Comparison of ENCODE assay signal across 22 cellular contexts in genomic region chr6:106347219-106347618, GRCh38. TPM values are rescaled to one million over a fixed set of nuclear protein-coding genes. Genes with fewer than 3 reads are reported as not detected.
A peak's percentile ranks its signal among the peaks of the same experiment; 100 is the strongest.
DNase-seq lines count a peak whose midpoint lies in the region; FAIRE-seq and TF ChIP-seq lines count a peak whose summit lies in the region.
"Had no signal": no experiment of that assay in that cellular context is flagged by ENCODE, and none has a peak within 500 bp of the region (broad histone marks: within the 10 kb centered on the region; RNA-seq: fewer than 3 reads in every experiment).

No MANE protein-coding gene starts in this region.

- TF ChIP-seq CTCF in adrenal gland (IDR thresholded peaks at IDR 0.05), result no peak

- H3K4me1 ChIP-seq in small intestine (ENCODE audit: control insufficient read depth in 2 of 2, insufficient read depth in 1 of 2, low read depth in 1 of 2, low read length in 1 of 2) (no peaks in the 10 kb centered on the region), adrenal gland (replicated peaks in 1 of 2) (no peaks in the 10 kb centered on the region)

- no peak for FAIRE-seq in small intestine (lab: Jason Lieb, UNC)

- H3K27ac ChIP-seq in small intestine (ENCODE audit: low read depth in 1 of 2, low read length in 1 of 2), result no peak overlapping the region
- no peak overlapping the region for H3K27ac ChIP-seq in adrenal gland
- H3K27ac ChIP-seq: KMS-11 had no signal

- TF ChIP-seq POLR2A in adrenal gland (IDR thresholded peaks at IDR 0.05), result no peak

- intact Hi-C loops in adrenal gland (cut with DNase I), result no loop called here

- H3K9me3 ChIP-seq in small intestine (ENCODE audit: control insufficient read depth, low read depth), result no peaks in the 10 kb centered on the region
- H3K9me3 ChIP-seq in adrenal gland (replicated peaks in 1 of 3), result no peaks in the 10 kb centered on the region

- H3K36me3 ChIP-seq in small intestine (ENCODE audit: control insufficient read depth in 2 of 2, insufficient read depth in 2 of 2, low read length in 2 of 2), result no peaks in the 10 kb centered on the region
- H3K36me3 ChIP-seq in adrenal gland (replicated peaks in 1 of 2), result no peaks in the 10 kb centered on the region

- in situ Hi-C loops in ACHN (cut with HindIII; ENCODE audit: low pct_ligation_motif_present, low pct_unique_long_range_greater_than_20kb, low sequenced_read_pairs) (no loop called here), G401 (cut with HindIII; ENCODE audit: low sequenced_read_pairs) (no loop called here)

- H3K4me3 ChIP-seq in small intestine (ENCODE audit: low read depth in 1 of 2, low read length in 2 of 2) (no peak overlapping the region), adrenal gland (no peak overlapping the region)

- WGBS in small intestine, 3 donors, result 11 to 62% (median 27%) methylated on average over 1 of the region's 1 CpG
- WGBS in adrenal gland, 4 donors, result 56 to 75% (median 72%) methylated on average over 1 of the region's 1 CpG

- H3K27me3 ChIP-seq in small intestine (ENCODE audit: control insufficient read depth in 2 of 2, insufficient read depth in 2 of 2, low read length in 2 of 2), result peaks cover 0 to 2% of the 10 kb centered on the region in 2 donors
- H3K27me3 ChIP-seq in adrenal gland, result no peaks in the 10 kb centered on the region

- DNase-seq in NCI-H510A treated with DMSO at 0.1 percent for 48 hours (lab: John Stamatoyannopoulos, UW) (peak; percentile 19), NCI-H510A (lab: John Stamatoyannopoulos, UW) (no peak), NCI-H1417 treated with DMSO at 0.1 percent for 48 hours (lab: John Stamatoyannopoulos, UW) (peak; percentile 79), NCI-H748 (lab: John Stamatoyannopoulos, UW; ENCODE audit: unreplicated experiment) (peak; percentile 76), small intestine (peak; percentile 30), ACHN (no peak), adrenal gland (no peak), G401 (ENCODE audit: low spot score) (no peak)
- DNase-seq: Calu3; CD8-positive, alpha-beta memory T cell; DMS79; GOT3; HCEC 1CT; IMR-90; NCI-H1930; NCI-H2171; NCI-H345; NCI-H82; OCI-M1; Right ventricle myocardium superior; T1000 had no signal

RNA-seq across cellular contexts. Expression of gene CRYBG1, which starts 13.3 kb away (rescaled TPM):
- polyA plus RNA-seq in small intestine (10 to 100 TPM; 13.2 to 30.0 (median 17.2) TPM), adrenal gland (1 to 10 TPM; 1.0 to 1.7 (median 1.3) TPM)
- 1 to 10 TPM; 1.9 to 5.1 (median 3.6) TPM for total RNA-seq in adrenal gland
- not detected in 2 replicates for total RNA-seq in G401 (2014; rRNA removed; shearing (Covaris generic))

RNA-seq across cellular contexts. Expression of gene ATG5, which starts 21.7 kb away (rescaled TPM):
- polyA plus RNA-seq in small intestine (10 to 100 TPM; 24.1 to 35.3 (median 31.6) TPM), adrenal gland (10 to 100 TPM; 20.1 to 47.3 (median 34.5) TPM)
- total RNA-seq in adrenal gland, result 10 to 100 TPM; 28.9 to 65.9 (median 43.5) TPM
- total RNA-seq in G401 (2014; rRNA removed; shearing (Covaris generic)), result 38.6 and 40.8 TPM in 2 replicates

Comparison
In these comparisons a context has a peak if more than half of its experiments do, and no peak if none do; other contexts are left out.
1. DNase-seq: peak in NCI-H510A treated with DMSO at 0.1 percent for 48 hours (single experiment), NCI-H1417 treated with DMSO at 0.1 percent for 48 hours (single experiment), NCI-H748 (single experiment) and small intestine (single experiment); none in NCI-H510A (single experiment), ACHN (single experiment), adrenal gland (0 of 7) and G401 (single experiment).